ENCODE assay signal across 1 cellular context in the genomic region with DNA sequence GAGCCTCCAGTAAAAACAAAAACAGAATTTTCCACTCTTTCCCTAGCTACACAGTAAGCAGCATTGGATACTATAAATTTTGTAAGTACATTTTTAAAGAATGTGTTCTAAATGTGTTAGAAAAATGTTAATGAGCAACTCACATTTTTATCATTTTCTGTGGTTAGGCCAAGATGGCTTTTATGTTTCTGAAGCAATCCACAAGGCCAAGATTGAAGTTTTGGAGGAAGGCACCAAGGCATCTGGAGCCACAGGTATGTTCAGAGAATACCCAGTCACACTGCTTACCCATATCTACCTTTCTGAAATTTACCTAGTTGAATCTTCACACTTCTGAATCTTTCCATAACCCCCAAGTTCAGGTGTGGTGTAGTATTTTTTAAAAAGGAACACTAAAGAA.
TF ChIP-seq lines count a peak whose summit lies in the region.

No MANE protein-coding gene starts in this region.

TF ChIP-seq in WTC11, 78 proteins besides CTCF, POLR2A, EP300 and RAD21 (continued from another document):
- TF ChIP-seq, protein P1, sequence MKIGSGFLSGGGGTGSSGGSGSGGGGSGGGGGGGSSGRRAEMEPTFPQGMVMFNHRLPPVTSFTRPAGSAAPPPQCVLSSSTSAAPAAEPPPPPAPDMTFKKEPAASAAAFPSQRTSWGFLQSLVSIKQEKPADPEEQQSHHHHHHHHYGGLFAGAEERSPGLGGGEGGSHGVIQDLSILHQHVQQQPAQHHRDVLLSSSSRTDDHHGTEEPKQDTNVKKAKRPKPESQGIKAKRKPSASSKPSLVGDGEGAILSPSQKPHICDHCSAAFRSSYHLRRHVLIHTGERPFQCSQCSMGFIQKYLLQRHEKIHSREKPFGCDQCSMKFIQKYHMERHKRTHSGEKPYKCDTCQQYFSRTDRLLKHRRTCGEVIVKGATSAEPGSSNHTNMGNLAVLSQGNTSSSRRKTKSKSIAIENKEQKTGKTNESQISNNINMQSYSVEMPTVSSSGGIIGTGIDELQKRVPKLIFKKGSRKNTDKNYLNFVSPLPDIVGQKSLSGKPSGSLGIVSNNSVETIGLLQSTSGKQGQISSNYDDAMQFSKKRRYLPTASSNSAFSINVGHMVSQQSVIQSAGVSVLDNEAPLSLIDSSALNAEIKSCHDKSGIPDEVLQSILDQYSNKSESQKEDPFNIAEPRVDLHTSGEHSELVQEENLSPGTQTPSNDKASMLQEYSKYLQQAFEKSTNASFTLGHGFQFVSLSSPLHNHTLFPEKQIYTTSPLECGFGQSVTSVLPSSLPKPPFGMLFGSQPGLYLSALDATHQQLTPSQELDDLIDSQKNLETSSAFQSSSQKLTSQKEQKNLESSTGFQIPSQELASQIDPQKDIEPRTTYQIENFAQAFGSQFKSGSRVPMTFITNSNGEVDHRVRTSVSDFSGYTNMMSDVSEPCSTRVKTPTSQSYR (CRISPR knock-in tag; IDR thresholded peaks at IDR 0.05), result no peak
- no peak for TF ChIP-seq ZNF423 (CRISPR knock-in tag; IDR thresholded peaks at IDR 0.05)
- no peak for TF ChIP-seq ZBTB21 (CRISPR knock-in tag; IDR thresholded peaks at IDR 0.05; ENCODE audit: borderline replicate concordance)
- no peak for TF ChIP-seq ESRRA (CRISPR knock-in tag; IDR thresholded peaks at IDR 0.05; ENCODE audit: borderline replicate concordance)
- no peak for TF ChIP-seq PRRX2 (CRISPR knock-in tag; IDR thresholded peaks at IDR 0.05)
- TF ChIP-seq TCF7 (CRISPR knock-in tag; IDR thresholded peaks at IDR 0.05; ENCODE audit: low read depth), result no peak
- no peak for TF ChIP-seq GTF2I (CRISPR knock-in tag; conservative IDR thresholded peaks at IDR 0.05)
- TF ChIP-seq NFE2L1 (CRISPR knock-in tag; IDR thresholded peaks at IDR 0.05), result no peak
- no peak for TF ChIP-seq MYBL2 (CRISPR knock-in tag; IDR thresholded peaks at IDR 0.05)
- TF ChIP-seq TEAD1 (CRISPR knock-in tag; IDR thresholded peaks at IDR 0.05), result no peak
- no peak for TF ChIP-seq SMAD3 (CRISPR knock-in tag; IDR thresholded peaks at IDR 0.05; ENCODE audit: borderline replicate concordance)
- no peak for TF ChIP-seq FOXP1 (CRISPR knock-in tag; IDR thresholded peaks at IDR 0.05; ENCODE audit: borderline replicate concordance)
- TF ChIP-seq TEAD4 (CRISPR knock-in tag; IDR thresholded peaks at IDR 0.05), result no peak
- no peak for TF ChIP-seq IRF2 (CRISPR knock-in tag; IDR thresholded peaks at IDR 0.05; ENCODE audit: borderline replicate concordance, low read depth)
